In genomic region chr15:73750951-73751350, GRCh38 we compare ENCODE assay signal across 1 cellular context.
TF ChIP-seq lines count a peak whose summit lies in the region.

No MANE protein-coding gene starts in this region.

TF ChIP-seq in H1, 55 proteins besides CTCF, POLR2A, EP300 and RAD21:
- TF ChIP-seq YY1 (IDR thresholded peaks at IDR 0.05; ENCODE audit: low read depth, low read length) (no peak), FOSL1 (IDR thresholded peaks at IDR 0.05; ENCODE audit: insufficient read depth, low read depth, low read length) (no peak), ZNF274 (IDR thresholded peaks at IDR 0.05; ENCODE audit: borderline replicate concordance, extremely low read depth, low read length) (no peak), CHD1 (IDR thresholded peaks at IDR 0.05; ENCODE audit: low read depth, low read length) (no peak), USF2 (IDR thresholded peaks at IDR 0.05; ENCODE audit: low read length) (no peak), SIX5 (IDR thresholded peaks at IDR 0.05; ENCODE audit: low read depth, low read length) (no peak), HDAC6 (IDR thresholded peaks at IDR 0.05; ENCODE audit: low read depth, low read length) (no peak), E2F6 (IDR thresholded peaks at IDR 0.05) (peak; percentile 17; the same call in 1 of the 2 replicates), EGR1 (IDR thresholded peaks at IDR 0.05; ENCODE audit: borderline replicate concordance, low read depth, low read length) (no peak)
